16 cellular contexts compared by ENCODE assay signal in genomic region chr4:134328741-134329140, GRCh38.
"Had no signal": no experiment of that assay in that cellular context is flagged by ENCODE, and none has a peak within 500 bp of the region (broad histone marks: within the 10 kb centered on the region; RNA-seq: fewer than 3 reads in every experiment).

No MANE protein-coding gene starts in this region.

- H3K4me3 ChIP-seq: coronary artery, gastrocnemius medialis, heart right ventricle, upper lobe of left lung had no signal

- H3K27me3 ChIP-seq: gastrocnemius medialis, heart right ventricle, upper lobe of left lung had no signal

- H3K9ac ChIP-seq: parathyroid adenoma had no signal

- H3K27ac ChIP-seq: coronary artery, gastrocnemius medialis, heart right ventricle, parathyroid adenoma, upper lobe of left lung had no signal

- H3K27me3 Mint-ChIP-seq: stimulated activated naive CD8-positive, alpha-beta T cell treated with anti-CD3 and anti-CD28 coated beads, Interleukin-15, Interleukin-2, amounts not matched to agents 100 ng/mL and 50 ng/mL, for 24 hours had no signal

- H3K9me3 ChIP-seq: gastrocnemius medialis, upper lobe of left lung had no signal

- DNase-seq: activated CD4-positive, alpha-beta T cell treated with anti-CD3 and anti-CD28 coated beads for 48 hours; activated CD8-positive, alpha-beta memory T cell treated with anti-CD3 and anti-CD28 coated beads, Interleukin-2, amount 50 U/mL, for 48 hours; activated CD8-positive, alpha-beta T cell treated with anti-CD3 and anti-CD28 coated beads, Interleukin-2, amount 10 ng/mL, durations not matched to agents 7 days and 5 days; activated naive CD4-positive, alpha-beta T cell treated with Interleukin-2 at 50 U/mL for 16 hours; caudate nucleus; effector CD8-positive, alpha-beta T cell; gastrocnemius medialis; heart right ventricle; left ventricle myocardium superior; stimulated activated CD4-positive, alpha-beta T cell treated with anti-CD3 and anti-CD28 coated beads, Interleukin-4, amount 100 ng/mL, for 24 hours had no signal

- H3K4me3 Mint-ChIP-seq: activated CD8-positive, alpha-beta T cell treated with anti-CD3 and anti-CD28 coated beads, Interleukin-2, amount 10 ng/mL, durations not matched to agents 7 days and 5 days; activated T-helper 1 cell treated with anti-CD3 and anti-CD28 coated beads, Interleukin-12 subunit alpha, Interleukin-12 subunit beta, Interleukin-2, Interleukin-4 antibody, amounts not matched to agents 30 ng/mL and 10 ng/mL and 1 ng/mL, durations not matched to agents 14 hours and 24 hours and 36 hours; neural crest cell; stimulated activated naive CD8-positive, alpha-beta T cell treated with anti-CD3 and anti-CD28 coated beads, Interleukin-15, Interleukin-2, amounts not matched to agents 100 ng/mL and 50 ng/mL, for 24 hours had no signal

- H2AFZ ChIP-seq: parathyroid adenoma had no signal

- ATAC-seq: activated CD8-positive, alpha-beta T cell treated with anti-CD3 and anti-CD28 coated beads, Interleukin-2, amount 10 ng/mL, durations not matched to agents 7 days and 5 days; gastrocnemius medialis; heart right ventricle; left ventricle myocardium superior had no signal

- H3K9me3 Mint-ChIP-seq: activated T-helper 1 cell treated with anti-CD3 and anti-CD28 coated beads, Interleukin-12 subunit alpha, Interleukin-12 subunit beta, Interleukin-2, Interleukin-4 antibody, amounts not matched to agents 30 ng/mL and 10 ng/mL and 1 ng/mL, durations not matched to agents 14 hours and 24 hours and 36 hours; neural crest cell had no signal

- H3K27ac Mint-ChIP-seq: activated CD8-positive, alpha-beta T cell treated with anti-CD3 and anti-CD28 coated beads, Interleukin-2, amount 10 ng/mL, durations not matched to agents 7 days and 5 days; activated T-helper 1 cell treated with anti-CD3 and anti-CD28 coated beads, Interleukin-12 subunit alpha, Interleukin-12 subunit beta, Interleukin-2, Interleukin-4 antibody, amounts not matched to agents 30 ng/mL and 10 ng/mL and 1 ng/mL, durations not matched to agents 14 hours and 24 hours and 36 hours; stimulated activated naive CD8-positive, alpha-beta T cell treated with anti-CD3 and anti-CD28 coated beads, Interleukin-15, Interleukin-2, amounts not matched to agents 100 ng/mL and 50 ng/mL, for 24 hours had no signal

- H3K4me1 ChIP-seq: gastrocnemius medialis, heart right ventricle, parathyroid adenoma, upper lobe of left lung had no signal

- H3K36me3 ChIP-seq: gastrocnemius medialis, heart right ventricle, upper lobe of left lung had no signal

- H3K79me2 ChIP-seq: parathyroid adenoma had no signal
